Comparison of ENCODE assay signal across 1 cellular context in genomic region chr13:97142452-97142851, GRCh38.
A peak's percentile ranks its signal among the peaks of the same experiment; 100 is the strongest.
TF ChIP-seq lines count a peak whose summit lies in the region.

No MANE protein-coding gene starts in this region.

TF ChIP-seq in K562, 482 proteins besides CTCF, POLR2A, EP300 and RAD21 (continued from another document and continues in another):
- TF ChIP-seq ZBTB49 (CRISPR knock-in tag; IDR thresholded peaks at IDR 0.05; ENCODE audit: borderline replicate concordance) = no peak
- TF ChIP-seq CBFB (CRISPR knock-in tag; IDR thresholded peaks at IDR 0.05) = no peak
- peak in 1 of 2 experiments; percentile 24 for TF ChIP-seq E2F6 (IDR thresholded peaks at IDR 0.05; ENCODE audit: borderline replicate concordance in 1 of 2, extremely low read depth in 1 of 2, insufficient read depth in 1 of 2, insufficient read length in 1 of 2, low read depth in 1 of 2, low read length in 1 of 2, poor library complexity in 1 of 2, severe bottlenecking in 1 of 2)
- TF ChIP-seq SMAD4 (CRISPR knock-in tag; conservative IDR thresholded peaks at IDR 0.05) = 0 out of 2 replicates have a peak, but pooled peaks have one; percentile 19
- TF ChIP-seq ZFP91 (CRISPR knock-in tag; IDR thresholded peaks at IDR 0.05) = peak; percentile 91
- no peak for TF ChIP-seq SNAPC5 (CRISPR knock-in tag; IDR thresholded peaks at IDR 0.05)
- TF ChIP-seq PHF8 (IDR thresholded peaks at IDR 0.05; ENCODE audit: borderline replicate concordance, low read length) = peak; percentile 44; the same call in 1 of the 2 replicates
- 0 out of 2 replicates have a peak, but pooled peaks have one; percentile 36 for TF ChIP-seq SPI1 (IDR thresholded peaks at IDR 0.05; ENCODE audit: borderline replicate concordance, low read depth, low read length)
- TF ChIP-seq GABPA (tag; conservative IDR thresholded peaks at IDR 0.05; ENCODE audit: low read depth) = peak; percentile 87
- TF ChIP-seq HMBOX1 (IDR thresholded peaks at IDR 0.05) = no peak
- TF ChIP-seq RNF2 (IDR thresholded peaks at IDR 0.05) = peak; percentile 31; the same call in 1 of the 2 replicates
- no peak for TF ChIP-seq ZSCAN29 (IDR thresholded peaks at IDR 0.05)
- TF ChIP-seq GABPB2 (CRISPR knock-in tag; conservative IDR thresholded peaks at IDR 0.05) = no peak
- TF ChIP-seq TAF7 (tag; IDR thresholded peaks at IDR 0.05) = no peak
- peak; percentile 53 for TF ChIP-seq NR2C1 (IDR thresholded peaks at IDR 0.05)
- TF ChIP-seq NR2C1 (tag; IDR thresholded peaks at IDR 0.05) = peak; percentile 62; the same call in 1 of the 2 replicates
- TF ChIP-seq NFIX (CRISPR knock-in tag; IDR thresholded peaks at IDR 0.05; ENCODE audit: low read depth) = no peak
- TF ChIP-seq MGA (IDR thresholded peaks at IDR 0.05) = peak; percentile 65
- TF ChIP-seq ETV5 (CRISPR knock-in tag; IDR thresholded peaks at IDR 0.05; ENCODE audit: low read depth) = 0 out of 2 replicates have a peak, but pooled peaks have one; percentile 28
- TF ChIP-seq ZBTB40 (IDR thresholded peaks at IDR 0.05) = peak; percentile 78
- TF ChIP-seq ZBTB40 (CRISPR knock-in tag; IDR thresholded peaks at IDR 0.05) = no peak
- TF ChIP-seq ILF3 (IDR thresholded peaks at IDR 0.05; ENCODE audit: borderline replicate concordance) = no peak
- no peak for TF ChIP-seq SRSF1 (IDR thresholded peaks at IDR 0.05; ENCODE audit: low read depth, low read length)
- no peak for TF ChIP-seq ZNF444 (CRISPR knock-in tag; IDR thresholded peaks at IDR 0.05)
- no peak for TF ChIP-seq HMGN3 (IDR thresholded peaks at IDR 0.05; ENCODE audit: borderline replicate concordance, extremely low read depth, insufficient read length, low read depth, low read length)
- TF ChIP-seq CBX3 (IDR thresholded peaks at IDR 0.05; ENCODE audit: borderline replicate concordance in 1 of 2, low read length in 2 of 2) = no peak
- TF ChIP-seq PML (IDR thresholded peaks at IDR 0.05; ENCODE audit: low read length) = no peak
- 0 out of 2 replicates have a peak, but pooled peaks have one; percentile 40 for TF ChIP-seq CXXC5 (CRISPR knock-in tag; IDR thresholded peaks at IDR 0.05)
